In genomic region chr10:12675171-12675570, GRCh38 we compare ENCODE assay signal across 8 cellular contexts.
"Had no signal": no experiment of that assay in that cellular context is flagged by ENCODE, and none has a peak within 500 bp of the region (broad histone marks: within the 10 kb centered on the region; RNA-seq: fewer than 3 reads in every experiment).

No MANE protein-coding gene starts in this region.

- H3K27me3 Mint-ChIP-seq: IgD-negative memory B cell had no signal

- H3K27ac ChIP-seq: KMS-11 had no signal

- H3K4me2 ChIP-seq: KMS-11 had no signal

- H3K9me3 ChIP-seq: HAP-1 had no signal

- H3K4me3 Mint-ChIP-seq: IgD-negative memory B cell had no signal

- H3K27ac Mint-ChIP-seq: IgD-negative memory B cell had no signal

- H3K36me3 ChIP-seq: HAP-1 had no signal

- H3K9ac ChIP-seq: KMS-11 had no signal

- H3K4me3 ChIP-seq: HAP-1 had no signal

- DNase-seq: GOT3, H7, Karpas-422, KBM-7 had no signal

- H3K4me1 ChIP-seq: HAP-1 had no signal

- ATAC-seq: HepG2 had no signal
